8 cellular contexts compared by ENCODE assay signal in the genomic region with DNA sequence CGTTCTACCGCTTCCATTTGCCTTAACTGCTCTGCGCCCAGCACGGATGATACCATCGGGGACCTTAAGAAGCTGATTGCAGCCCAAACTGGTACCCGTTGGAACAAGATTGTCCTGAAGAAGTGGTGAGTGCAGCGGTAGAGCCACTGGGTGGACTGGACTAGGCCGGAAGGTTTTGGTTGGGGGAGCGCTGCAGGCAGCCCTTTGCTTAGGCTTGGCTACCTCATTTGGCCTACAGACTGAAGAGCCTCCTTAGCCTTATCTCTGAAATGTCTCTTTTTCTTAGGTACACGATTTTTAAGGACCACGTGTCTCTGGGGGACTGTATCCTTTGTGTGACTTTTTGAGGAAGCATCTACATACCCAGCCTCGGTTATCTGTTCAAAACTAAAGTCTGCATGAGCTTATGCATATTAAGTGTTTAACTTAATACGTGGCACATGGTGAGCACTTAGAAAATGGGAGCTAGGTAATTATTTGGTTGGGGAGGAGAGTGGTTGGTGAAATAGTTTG. TPM values are rescaled to one million over a fixed set of nuclear protein-coding genes. Genes with fewer than 3 reads are reported as not detected.
A peak's percentile ranks its signal among the peaks of the same experiment; 100 is the strongest.
DNase-seq lines count a peak whose midpoint lies in the region; ATAC-seq and TF ChIP-seq lines count a peak whose summit lies in the region.

No MANE protein-coding gene starts in this region.

- peaks cover 28 to 75% (median 52%) of the 10 kb centered on the region in 11 experiments for H3K36me3 ChIP-seq in BLaER1 treated with 17β-estradiol and CSF1 and Interleukin-3, amounts not matched to agents 10 nM and 100 nM

- H3K9me3 ChIP-seq in BLaER1 treated with 17β-estradiol and CSF1 and Interleukin-3, amounts not matched to agents 10 nM and 100 nM (replicated peaks in 1 of 11): no peaks in the 10 kb centered on the region

- no peak for ATAC-seq in GM21515 (IDR thresholded peaks at IDR 0.05; ENCODE audit: unreplicated experiment)

- peak overlapping the region; percentile 76 to 88 (median 83) for H3K27ac ChIP-seq in BLaER1 treated with 17β-estradiol and CSF1 and Interleukin-3, amounts not matched to agents 10 nM and 100 nM

- peak overlapping the region; percentile 84 to 100 (median 97) for H3K4me2 ChIP-seq in BLaER1 treated with 17β-estradiol and CSF1 and Interleukin-3, amounts not matched to agents 10 nM and 100 nM

- H3K36me3 Mint-ChIP-seq in nephron (ENCODE audit: low read depth): peaks cover 25% of the 10 kb centered on the region

- peak overlapping the region; percentile 99 to 100 (median 99) for H3K4me3 Mint-ChIP-seq in nephron

- TF ChIP-seq CTCF in nephron (IDR thresholded peaks at IDR 0.05; ENCODE audit: unreplicated experiment in 3 of 3): no peak

- peak overlapping the region; percentile 82 to 100 (median 93) for H3K4me3 ChIP-seq in BLaER1 treated with 17β-estradiol and CSF1 and Interleukin-3, amounts not matched to agents 10 nM and 100 nM

- H3K9ac ChIP-seq in BLaER1 treated with 17β-estradiol and CSF1 and Interleukin-3, amounts not matched to agents 10 nM and 100 nM: peak overlapping the region; percentile 87 to 95 (median 92)

- no peaks in the 10 kb centered on the region for H3K27me3 ChIP-seq in BLaER1 treated with 17β-estradiol and CSF1 and Interleukin-3, amounts not matched to agents 10 nM and 100 nM

- peaks cover 17 to 76% (median 37%) of the 10 kb centered on the region in 11 experiments; a peak in 19 of 22 replicates for H4K20me1 ChIP-seq in BLaER1 treated with 17β-estradiol and CSF1 and Interleukin-3, amounts not matched to agents 10 nM and 100 nM

- H3K27ac Mint-ChIP-seq in nephron: peak overlapping the region in 1 of 3 experiments; percentile 27

- peaks cover 25% of the 10 kb centered on the region for H3K4me1 Mint-ChIP-seq in nephron

- no peaks in the 10 kb centered on the region for H3K27me3 Mint-ChIP-seq in nephron (ENCODE audit: low read depth)

- DNase-seq in MV-4-11 (lab: John Stamatoyannopoulos, UW) (peak; percentile 18), dermis blood vessel endothelial cell (peak; percentile 5), NCI-H2107 (lab: John Stamatoyannopoulos, UW) (no peak), NCI-H1436 (lab: John Stamatoyannopoulos, UW) (no peak), DMS79 treated with DMSO at 0.1 percent for 48 hours (lab: John Stamatoyannopoulos, UW) (no peak)

- no peaks in the 10 kb centered on the region for H3K9me3 Mint-ChIP-seq in nephron

- H3K4me1 ChIP-seq in BLaER1 treated with 17β-estradiol and CSF1 and Interleukin-3, amounts not matched to agents 10 nM and 100 nM: peaks cover 31 to 41% (median 34%) of the 10 kb centered on the region in 10 experiments

RNA-seq across cellular contexts. Expression of a gene that starts 0.9 kb away (rescaled TPM):
- 116 and 361 TPM in 2 replicates for total RNA-seq in dermis blood vessel endothelial cell

RNA-seq across cellular contexts. Expression of a gene that starts 6.5 kb away (rescaled TPM):
- total RNA-seq in dermis blood vessel endothelial cell: 99.4 and 127 TPM in 2 replicates

RNA-seq across cellular contexts. Expression of a gene that starts 9.7 kb away (rescaled TPM):
- 15.1 and 16.1 TPM in 2 replicates for total RNA-seq in dermis blood vessel endothelial cell

Comparison
In these comparisons a context has a peak if more than half of its experiments do, and no peak if none do; other contexts are left out.
1. DNase-seq: peak in MV-4-11 (single experiment) and dermis blood vessel endothelial cell (single experiment); none in NCI-H2107 (single experiment), NCI-H1436 (single experiment) and DMS79 treated with DMSO at 0.1 percent for 48 hours (single experiment).